25 cellular contexts compared by ENCODE assay signal in genomic region chr7:137127058-137127457, GRCh38.
"Had no signal": no experiment of that assay in that cellular context is flagged by ENCODE, and none has a peak within 500 bp of the region (broad histone marks: within the 10 kb centered on the region; RNA-seq: fewer than 3 reads in every experiment).

No MANE protein-coding gene starts in this region.

- H3K36me3 ChIP-seq: colonic mucosa, esophagus squamous epithelium, gastrocnemius medialis, heart right ventricle, left lung, lower lobe of right lung had no signal

- H3K4me1 ChIP-seq: colonic mucosa, esophagus squamous epithelium, gastrocnemius medialis, heart right ventricle, left lung, lower lobe of right lung had no signal

- H3K4me3 ChIP-seq: colonic mucosa, esophagus squamous epithelium, gastrocnemius medialis, heart right ventricle, left lung, lower lobe of right lung had no signal

- H3K27ac Mint-ChIP-seq: dendritic cell treated with granulocyte-macrophage colony-stimulating factor and Interleukin-4, amounts not matched to agents 40 ng/mL and 50 ng/mL, for 4 days; effector memory CD8-positive, alpha-beta T cell; endodermal cell; memory B cell; naive thymus-derived CD4-positive, alpha-beta T cell had no signal

- DNase-seq: colonic mucosa; cortex of kidney; effector CD8-positive, alpha-beta T cell; effector memory CD8-positive, alpha-beta T cell; endodermal cell; erythroblast; esophagus squamous epithelium; foreskin fibroblast; foreskin melanocyte; gastrocnemius medialis; glutamatergic neuron; head of caudate nucleus; heart right ventricle; hippocampal formation; left cardiac atrium; left lung; left ventricle myocardium superior; lower lobe of right lung; mesendoderm; midbrain; naive thymus-derived CD4-positive, alpha-beta T cell had no signal

- H3K4me3 Mint-ChIP-seq: dendritic cell treated with granulocyte-macrophage colony-stimulating factor and Interleukin-4, amounts not matched to agents 40 ng/mL and 50 ng/mL, for 4 days; effector memory CD8-positive, alpha-beta T cell; endodermal cell; memory B cell; naive thymus-derived CD4-positive, alpha-beta T cell had no signal

- ATAC-seq: effector memory CD8-positive, alpha-beta T cell; esophagus mucosa; gastrocnemius medialis; heart right ventricle; left cardiac atrium; left lung; left ventricle myocardium superior; lower lobe of right lung; naive thymus-derived CD4-positive, alpha-beta T cell had no signal

- H3K36me3 Mint-ChIP-seq: memory B cell had no signal

- H3K4me1 Mint-ChIP-seq: endodermal cell; memory B cell; naive thymus-derived CD4-positive, alpha-beta T cell had no signal

- H3K27me3 Mint-ChIP-seq: dendritic cell treated with granulocyte-macrophage colony-stimulating factor and Interleukin-4, amounts not matched to agents 40 ng/mL and 50 ng/mL, for 4 days; effector memory CD8-positive, alpha-beta T cell; memory B cell; naive thymus-derived CD4-positive, alpha-beta T cell had no signal

- H3K27me3 ChIP-seq: colonic mucosa, esophagus squamous epithelium, gastrocnemius medialis, heart right ventricle, left lung had no signal

- H3K9me3 Mint-ChIP-seq: endodermal cell had no signal

- H3K27ac ChIP-seq: colonic mucosa, esophagus squamous epithelium, gastrocnemius medialis, heart right ventricle, left lung, lower lobe of right lung had no signal

- FAIRE-seq: keratinocyte had no signal

- H3K9me3 ChIP-seq: colonic mucosa, esophagus squamous epithelium, gastrocnemius medialis, heart right ventricle, left lung, lower lobe of right lung had no signal
